1 cellular context compared by ENCODE assay signal in the genomic region with DNA sequence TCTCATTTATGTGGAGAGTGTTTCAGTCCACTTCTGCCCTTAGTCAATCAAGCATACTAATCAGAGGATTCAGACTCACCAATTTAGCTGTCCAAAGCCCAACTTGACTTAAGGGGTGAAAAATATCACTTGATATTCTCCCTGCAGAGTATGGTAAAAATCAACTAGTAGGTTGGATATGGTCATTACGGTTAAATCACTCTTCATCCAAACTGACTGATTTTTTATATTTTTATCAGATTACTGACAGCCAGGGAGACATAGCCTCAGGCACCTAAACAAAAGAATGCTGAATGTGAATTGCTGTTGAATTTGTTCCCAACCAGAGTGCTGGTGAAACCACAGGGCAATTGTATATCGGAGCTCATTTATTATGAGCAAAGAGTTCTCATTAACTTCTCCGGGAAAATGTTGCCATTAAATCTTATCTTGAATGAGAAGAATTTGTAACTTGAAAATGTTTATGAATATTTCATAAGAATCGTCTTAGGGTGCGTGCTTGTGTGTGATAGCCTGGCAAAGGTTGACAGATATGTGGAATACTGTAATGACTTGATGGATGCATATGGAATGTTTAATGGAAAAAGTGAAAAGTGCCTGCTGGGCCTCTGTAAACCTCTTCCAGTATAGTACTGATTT.
TF ChIP-seq lines count a peak whose summit lies in the region.

No MANE protein-coding gene starts in this region.

TF ChIP-seq in WTC11, 78 proteins besides CTCF, POLR2A, EP300 and RAD21 (continued from another document):
- TF ChIP-seq, protein P1, sequence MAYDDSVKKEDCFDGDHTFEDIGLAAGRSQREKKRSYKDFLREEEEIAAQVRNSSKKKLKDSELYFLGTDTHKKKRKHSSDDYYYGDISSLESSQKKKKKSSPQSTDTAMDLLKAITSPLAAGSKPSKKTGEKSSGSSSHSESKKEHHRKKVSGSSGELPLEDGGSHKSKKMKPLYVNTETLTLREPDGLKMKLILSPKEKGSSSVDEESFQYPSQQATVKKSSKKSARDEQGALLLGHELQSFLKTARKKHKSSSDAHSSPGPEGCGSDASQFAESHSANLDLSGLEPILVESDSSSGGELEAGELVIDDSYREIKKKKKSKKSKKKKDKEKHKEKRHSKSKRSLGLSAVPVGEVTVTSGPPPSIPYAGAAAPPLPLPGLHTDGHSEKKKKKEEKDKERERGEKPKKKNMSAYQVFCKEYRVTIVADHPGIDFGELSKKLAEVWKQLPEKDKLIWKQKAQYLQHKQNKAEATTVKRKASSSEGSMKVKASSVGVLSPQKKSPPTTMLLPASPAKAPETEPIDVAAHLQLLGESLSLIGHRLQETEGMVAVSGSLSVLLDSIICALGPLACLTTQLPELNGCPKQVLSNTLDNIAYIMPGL (CRISPR knock-in tag; IDR thresholded peaks at IDR 0.05): no peak
- no peak for TF ChIP-seq ZNF317 (CRISPR knock-in tag; IDR thresholded peaks at IDR 0.05; ENCODE audit: borderline replicate concordance, low read depth)
- TF ChIP-seq JUN (CRISPR knock-in tag; IDR thresholded peaks at IDR 0.05): no peak
